ENCODE assay signal across 19 cellular contexts in the genomic region with DNA sequence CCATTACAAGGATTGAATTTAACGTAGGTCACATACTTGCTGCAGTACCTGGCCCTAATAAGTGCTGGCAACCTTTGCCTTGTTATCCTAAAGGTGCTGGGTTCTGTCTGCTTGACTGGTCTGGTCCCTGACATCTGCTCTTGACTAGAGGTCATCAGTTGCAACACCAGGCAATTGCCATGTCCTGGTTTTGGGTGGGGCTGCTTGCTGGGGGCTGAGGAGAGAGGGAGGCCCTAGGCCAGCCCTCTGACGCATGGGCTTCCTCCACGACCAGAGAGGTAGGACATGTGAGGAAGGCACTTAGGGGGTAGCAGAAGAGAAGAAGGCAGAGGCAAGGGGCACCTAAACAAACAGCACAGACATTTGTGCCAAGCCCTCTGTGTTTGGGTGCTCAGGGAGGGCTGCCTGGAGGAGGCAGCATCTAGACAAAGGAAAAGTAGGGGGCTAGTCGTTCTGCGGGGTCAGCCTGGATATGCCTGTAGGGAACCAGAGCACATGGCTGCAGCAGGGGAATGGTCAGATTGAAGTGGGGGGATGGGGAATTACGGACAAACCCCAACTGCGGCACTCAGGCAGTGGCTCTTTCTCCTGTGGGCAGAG. TPM values are rescaled to one million over a fixed set of nuclear protein-coding genes. Genes with fewer than 3 reads are reported as not detected.
"Had no signal": no experiment of that assay in that cellular context is flagged by ENCODE, and none has a peak within 500 bp of the region (broad histone marks: within the 10 kb centered on the region; RNA-seq: fewer than 3 reads in every experiment).

No MANE protein-coding gene starts in this region.

- H3K36me3 Mint-ChIP-seq: activated naive CD8-positive, alpha-beta T cell treated with anti-CD3 and anti-CD28 coated beads, Interleukin-2, amount 10 ng/mL, durations not matched to agents 7 days and 5 days had no signal

- H3K4me3 Mint-ChIP-seq: activated CD4-positive, alpha-beta T cell treated with anti-CD3 and anti-CD28 coated beads, Interleukin-2, amount 10 ng/mL, durations not matched to agents 7 days and 5 days; activated CD8-positive, alpha-beta T cell treated with anti-CD3 and anti-CD28 coated beads, Interleukin-2, amount 10 ng/mL, durations not matched to agents 7 days and 5 days; activated naive CD8-positive, alpha-beta T cell treated with anti-CD3 and anti-CD28 coated beads, Interleukin-2, amount 10 ng/mL, durations not matched to agents 7 days and 5 days; neural crest cell; T-helper 1 cell treated with Interleukin-12 subunit alpha and Interleukin-12 subunit beta and Interleukin-4 antibody, amounts not matched to agents 30 μg/mL and 1 μg/mL, for 36 hours had no signal

- ATAC-seq: activated CD4-positive, CD25-positive, alpha-beta regulatory T cell treated with anti-CD3 and anti-CD28 coated beads, Interleukin-2, amount 50 U/mL, for 24 hours; activated CD8-positive, alpha-beta T cell treated with anti-CD3 and anti-CD28 coated beads, Interleukin-2, amount 10 ng/mL, durations not matched to agents 7 days and 5 days; body of pancreas had no signal

- DNase-seq: activated CD4-positive, alpha-beta T cell treated with anti-CD3 and anti-CD28 coated beads, Interleukin-2, amount 10 ng/mL, durations not matched to agents 7 days and 5 days; activated CD8-positive, alpha-beta T cell treated with anti-CD3 and anti-CD28 coated beads, Interleukin-2, amount 10 ng/mL, durations not matched to agents 7 days and 5 days; activated naive CD4-positive, alpha-beta T cell treated with Interleukin-2 at 50 U/mL for 16 hours; activated naive CD8-positive, alpha-beta T cell treated with anti-CD3 and anti-CD28 coated beads, Interleukin-2, amount 10 ng/mL, durations not matched to agents 7 days and 5 days; erythroblast; foreskin melanocyte; kidney glomerular epithelial cell; left ventricle myocardium inferior; mammary epithelial cell; stimulated activated naive CD8-positive, alpha-beta T cell treated with anti-CD3 and anti-CD28 coated beads, Interleukin-15, Interleukin-2, amounts not matched to agents 100 U/mL and 50 U/mL, for 24 hours; transverse colon had no signal

- H3K27ac Mint-ChIP-seq: activated CD4-positive, alpha-beta T cell treated with anti-CD3 and anti-CD28 coated beads, Interleukin-2, amount 10 ng/mL, durations not matched to agents 7 days and 5 days; activated CD8-positive, alpha-beta T cell treated with anti-CD3 and anti-CD28 coated beads, Interleukin-2, amount 10 ng/mL, durations not matched to agents 7 days and 5 days; activated naive CD8-positive, alpha-beta T cell treated with anti-CD3 and anti-CD28 coated beads, Interleukin-2, amount 10 ng/mL, durations not matched to agents 7 days and 5 days; T-helper 1 cell treated with Interleukin-12 subunit alpha and Interleukin-12 subunit beta and Interleukin-4 antibody, amounts not matched to agents 30 μg/mL and 1 μg/mL, for 36 hours had no signal

- H3K9me3 Mint-ChIP-seq: activated CD4-positive, alpha-beta T cell treated with anti-CD3 and anti-CD28 coated beads, Interleukin-2, amount 10 ng/mL, durations not matched to agents 7 days and 5 days; neural crest cell; T-helper 1 cell treated with Interleukin-12 subunit alpha and Interleukin-12 subunit beta and Interleukin-4 antibody, amounts not matched to agents 30 μg/mL and 1 μg/mL, for 36 hours had no signal

- H3K4me1 Mint-ChIP-seq: activated CD4-positive, alpha-beta T cell treated with anti-CD3 and anti-CD28 coated beads, Interleukin-2, amount 10 ng/mL, durations not matched to agents 7 days and 5 days; activated naive CD8-positive, alpha-beta T cell treated with anti-CD3 and anti-CD28 coated beads, Interleukin-2, amount 10 ng/mL, durations not matched to agents 7 days and 5 days; neural crest cell had no signal

RNA-seq across cellular contexts. Expression of gene VSTM2B, which starts 21.7 kb away (rescaled TPM):
- total RNA-seq: activated CD4-positive, alpha-beta T cell treated with anti-CD3 and anti-CD28 coated beads, Interleukin-2, amount 10 ng/mL, durations not matched to agents 7 days and 5 days; activated CD8-positive, alpha-beta T cell treated with anti-CD3 and anti-CD28 coated beads, Interleukin-2, amount 10 ng/mL, durations not matched to agents 7 days and 5 days; activated naive CD8-positive, alpha-beta T cell treated with anti-CD3 and anti-CD28 coated beads, Interleukin-2, amount 10 ng/mL, durations not matched to agents 7 days and 5 days; body of pancreas; left ventricle myocardium inferior; mammary epithelial cell; osteoblast; prostate gland; right atrium auricular region; skeletal muscle tissue; transverse colon had no signal
